1 cellular context compared by ENCODE assay signal in genomic region chr5:177454397-177455035, GRCh38.
TF ChIP-seq lines count a peak whose summit lies in the region.

No MANE protein-coding gene starts in this region.

TF ChIP-seq in HEK293, 187 proteins besides CTCF, POLR2A, EP300 and RAD21 (continued from another document and continues in another):
- TF ChIP-seq ZSCAN4 (tag by site-specific recombination; IDR thresholded peaks at IDR 0.05) (no peak), ZNF221 (tag by site-specific recombination; IDR thresholded peaks at IDR 0.05; ENCODE audit: borderline replicate concordance) (no peak), ZNF580 (tag by site-specific recombination; IDR thresholded peaks at IDR 0.05) (no peak), FEZF1 (tag by site-specific recombination; IDR thresholded peaks at IDR 0.05) (no peak), ZBTB48 (tag by site-specific recombination; IDR thresholded peaks at IDR 0.05) (peak; percentile 72), ZNF140 (tag by site-specific recombination; IDR thresholded peaks at IDR 0.05) (no peak), ZNF521 (tag by site-specific recombination; IDR thresholded peaks at IDR 0.05) (no peak), ZNF280C (tag by site-specific recombination; IDR thresholded peaks at IDR 0.05) (no peak), ZNF830 (tag by site-specific recombination; IDR thresholded peaks at IDR 0.05; ENCODE audit: low read depth) (no peak), ZNF600 (tag by site-specific recombination; IDR thresholded peaks at IDR 0.05) (no peak), SCRT1 (tag by site-specific recombination; IDR thresholded peaks at IDR 0.05; ENCODE audit: borderline replicate concordance) (no peak), EGR2 (tag by site-specific recombination; IDR thresholded peaks at IDR 0.05; ENCODE audit: low read depth) (no peak; the same call in 1 of the 2 replicates), HOXC10 (CRISPR knock-in tag; IDR thresholded peaks at IDR 0.05) (no peak), REPIN1 (tag by site-specific recombination; IDR thresholded peaks at IDR 0.05; ENCODE audit: low read depth) (no peak), YY1 (tag by site-specific recombination; IDR thresholded peaks at IDR 0.05) (peak; percentile 16; the same call in 1 of the 2 replicates), ZSCAN16 (tag by site-specific recombination; IDR thresholded peaks at IDR 0.05) (no peak), ZNF366 (tag by site-specific recombination; conservative IDR thresholded peaks at IDR 0.05) (no peak), ZBTB20 (tag by site-specific recombination; IDR thresholded peaks at IDR 0.05) (peak; percentile 99), ZNF530 (tag by site-specific recombination; IDR thresholded peaks at IDR 0.05; ENCODE audit: low read depth) (no peak), ZIC2 (tag by site-specific recombination; IDR thresholded peaks at IDR 0.05) (peak; percentile 84), ZNF792 (tag by site-specific recombination; IDR thresholded peaks at IDR 0.05) (no peak), ZSCAN30 (tag by site-specific recombination; IDR thresholded peaks at IDR 0.05) (peak; percentile 94), ZNF292 (tag by site-specific recombination; IDR thresholded peaks at IDR 0.05; ENCODE audit: borderline replicate concordance, low read depth) (no peak), ZNF16 (tag by site-specific recombination; IDR thresholded peaks at IDR 0.05; ENCODE audit: low read depth) (no peak), ZNF596 (tag by site-specific recombination; IDR thresholded peaks at IDR 0.05) (peak; percentile 46), ZNF302 (tag by site-specific recombination; IDR thresholded peaks at IDR 0.05; ENCODE audit: low read depth) (no peak), ZNF324 (tag by site-specific recombination; IDR thresholded peaks at IDR 0.05) (peak; percentile 14; the same call in 1 of the 2 replicates), ZBTB49 (tag by site-specific recombination; IDR thresholded peaks at IDR 0.05; ENCODE audit: low read depth) (no peak), KLF9 (tag by site-specific recombination; IDR thresholded peaks at IDR 0.05; ENCODE audit: low read depth) (no peak; the same call in none of the 2 replicates), ZNF157 (tag by site-specific recombination; IDR thresholded peaks at IDR 0.05) (no peak), ZNF777 (tag by site-specific recombination; IDR thresholded peaks at IDR 0.05; ENCODE audit: borderline replicate concordance) (no peak), ZNF658 (tag by site-specific recombination; IDR thresholded peaks at IDR 0.05) (peak; percentile 48; the same call in 1 of the 2 replicates), ZBTB11 (tag by site-specific recombination; conservative IDR thresholded peaks at IDR 0.05; ENCODE audit: low read depth) (no peak; the same call in 1 of the 2 replicates), ZFP41 (tag by site-specific recombination; IDR thresholded peaks at IDR 0.05; ENCODE audit: borderline replicate concordance) (no peak), ZNF623 (tag by site-specific recombination; IDR thresholded peaks at IDR 0.05) (no peak), ZNF560 (tag by site-specific recombination; IDR thresholded peaks at IDR 0.05; ENCODE audit: borderline replicate concordance) (no peak), ZNF23 (tag by site-specific recombination; IDR thresholded peaks at IDR 0.05; ENCODE audit: borderline replicate concordance) (no peak), ZNF37A (tag by site-specific recombination; IDR thresholded peaks at IDR 0.05) (no peak), KLF7 (tag by site-specific recombination; IDR thresholded peaks at IDR 0.05; ENCODE audit: borderline replicate concordance) (no peak), ZNF146 (tag by site-specific recombination; IDR thresholded peaks at IDR 0.05) (no peak), ZNF341 (tag by site-specific recombination; IDR thresholded peaks at IDR 0.05; ENCODE audit: low read depth) (no peak), ZNF48 (tag by site-specific recombination; IDR thresholded peaks at IDR 0.05) (no peak), MZF1 (tag by site-specific recombination; IDR thresholded peaks at IDR 0.05; ENCODE audit: borderline replicate concordance) (no peak), ZNF18 (tag by site-specific recombination; IDR thresholded peaks at IDR 0.05) (no peak), ZNF398 (tag by site-specific recombination; IDR thresholded peaks at IDR 0.05) (peak; percentile 29; the same call in 1 of the 2 replicates), SETDB1 (IDR thresholded peaks at IDR 0.05; ENCODE audit: insufficient read length, low read length) (no peak), ELK4 (IDR thresholded peaks at IDR 0.05; ENCODE audit: borderline replicate concordance, low read depth, low read length) (no peak), ZNF155 (tag by site-specific recombination; IDR thresholded peaks at IDR 0.05) (no peak), ZSCAN5A (tag by site-specific recombination; IDR thresholded peaks at IDR 0.05) (peak; percentile 40; the same call in 1 of the 2 replicates), ZNF549 (tag by site-specific recombination; IDR thresholded peaks at IDR 0.05) (no peak; the same call in 1 of the 2 replicates), SP2 (tag by site-specific recombination; IDR thresholded peaks at IDR 0.05) (no peak), ZNF670 (tag by site-specific recombination; IDR thresholded peaks at IDR 0.05; ENCODE audit: low read depth) (no peak), SP7 (tag by site-specific recombination; IDR thresholded peaks at IDR 0.05) (no peak)
